ENCODE assay signal across 16 cellular contexts in genomic region chr19:670609-671075, GRCh38. TPM values are rescaled to one million over a fixed set of nuclear protein-coding genes. Genes with fewer than 3 reads are reported as not detected.
DNase-seq lines count a peak whose midpoint lies in the region; ATAC-seq and TF ChIP-seq lines count a peak whose summit lies in the region.
"Had no signal": no experiment of that assay in that cellular context is flagged by ENCODE, and none has a peak within 500 bp of the region (broad histone marks: within the 10 kb centered on the region; RNA-seq: fewer than 3 reads in every experiment).

No MANE protein-coding gene starts in this region.

- intact Hi-C loops in colonic mucosa (cut with DNase I): no loop called here

- peaks cover 7% of the 10 kb centered on the region for H3K27me3 ChIP-seq in colonic mucosa

- H3K36me3 ChIP-seq in colonic mucosa: no peaks in the 10 kb centered on the region
- H3K36me3 ChIP-seq: left ventricle myocardium inferior had no signal

- CTCF ChIA-PET in activated naive CD4-positive, alpha-beta T cell treated with anti-CD3 and anti-CD28 coated beads, Interleukin-2, amount 10 ng/mL, durations not matched to agents 7 days and 5 days (lab: Charles Lee): interaction anchor here (1.0 kb wide), 1 partner anchor 63 kb away, joined by 3 read pairs; no protein-coding TSS in a partner anchor

- H3K4me3 ChIP-seq in epithelial cell of esophagus (ENCODE audit: low read length): no peak overlapping the region
- no peak overlapping the region for H3K4me3 ChIP-seq in colonic mucosa
- H3K4me3 ChIP-seq: left ventricle myocardium inferior had no signal

- peak; percentile 37 for DNase-seq in activated naive CD4-positive, alpha-beta T cell treated with anti-CD3 and anti-CD28 coated beads, Interleukin-2, amount 10 ng/mL, durations not matched to agents 7 days and 5 days
- no peak for DNase-seq in activated naive CD4-positive, alpha-beta T cell treated with Interleukin-2 at 50 U/mL for 16 hours
- DNase-seq in RPMI8226 (peak; percentile 45), epithelial cell of esophagus (ENCODE audit: low read depth) (no peak), HuH-7 (ENCODE audit: low spot score) (no peak), colonic mucosa (no peak), A172 (ENCODE audit: low spot score) (no peak)
- no peak for DNase-seq in stimulated activated naive B cell treated with anti-CD40 and anti-IgM and Interleukin-4, amounts not matched to agents 10 μg/mL and 1 μg/mL and 100 μg/mL, for 72 hours
- DNase-seq: activated CD8-positive, alpha-beta memory T cell treated with anti-CD3 and anti-CD28 coated beads, Interleukin-2, amount 10 ng/mL, durations not matched to agents 7 days and 5 days; COR-L47; left ventricle myocardium inferior; NCI-H1092; NCI-H2227 treated with DMSO at 0.1 percent for 48 hours; stimulated activated CD4-positive, alpha-beta T cell treated with anti-CD3 and anti-CD28 coated beads, Interleukin-2, amount 100 ng/mL, for 24 hours had no signal

- no peak overlapping the region for H3K9ac ChIP-seq in colonic mucosa (ENCODE audit: low read depth in 2 of 2, low read length in 2 of 2)

- no peak overlapping the region for H3K27ac Mint-ChIP-seq in activated naive CD4-positive, alpha-beta T cell treated with anti-CD3 and anti-CD28 coated beads, Interleukin-2, amount 10 ng/mL, durations not matched to agents 7 days and 5 days
- H3K27ac Mint-ChIP-seq in stimulated activated naive B cell treated with anti-CD40 and anti-IgM and Interleukin-4, amounts not matched to agents 10 μg/mL and 1 μg/mL and 100 μg/mL, for 72 hours: no peak overlapping the region
- H3K27ac Mint-ChIP-seq: activated CD8-positive, alpha-beta memory T cell treated with anti-CD3 and anti-CD28 coated beads, Interleukin-2, amount 10 ng/mL, durations not matched to agents 7 days and 5 days had no signal

- H3K4me1 ChIP-seq in colonic mucosa: no peaks in the 10 kb centered on the region

- no peak overlapping the region for H3K4me3 Mint-ChIP-seq in activated naive CD4-positive, alpha-beta T cell treated with anti-CD3 and anti-CD28 coated beads, Interleukin-2, amount 10 ng/mL, durations not matched to agents 7 days and 5 days
- H3K4me3 Mint-ChIP-seq in stimulated activated naive B cell treated with anti-CD40 and anti-IgM and Interleukin-4, amounts not matched to agents 10 μg/mL and 1 μg/mL and 100 μg/mL, for 72 hours: no peak overlapping the region
- H3K4me3 Mint-ChIP-seq: activated CD8-positive, alpha-beta memory T cell treated with anti-CD3 and anti-CD28 coated beads, Interleukin-2, amount 10 ng/mL, durations not matched to agents 7 days and 5 days had no signal

- H3K27me3 Mint-ChIP-seq in activated naive CD4-positive, alpha-beta T cell treated with anti-CD3 and anti-CD28 coated beads, Interleukin-2, amount 10 ng/mL, durations not matched to agents 7 days and 5 days: peaks cover 83% of the 10 kb centered on the region
- H3K27me3 Mint-ChIP-seq in stimulated activated naive B cell treated with anti-CD40 and anti-IgM and Interleukin-4, amounts not matched to agents 10 μg/mL and 1 μg/mL and 100 μg/mL, for 72 hours: peaks cover 20 to 35% of the 10 kb centered on the region in 2 donors

- TF ChIP-seq CTCF in epithelial cell of esophagus (IDR thresholded peaks at IDR 0.05; ENCODE audit: insufficient read depth, low read depth, low read length, missing control alignments) (peak; percentile 13), colonic mucosa (IDR thresholded peaks at IDR 0.05) (no peak)

- peak; percentile 52 to 72 for ATAC-seq in stimulated activated naive B cell treated with anti-CD40 and anti-IgM and Interleukin-4, amounts not matched to agents 10 μg/mL and 1 μg/mL and 100 μg/mL, for 72 hours (replicated peaks)
- ATAC-seq: activated CD8-positive, alpha-beta memory T cell treated with anti-CD3 and anti-CD28 coated beads, Interleukin-2, amount 10 ng/mL, durations not matched to agents 7 days and 5 days had no signal

- no peaks in the 10 kb centered on the region for H3K9me3 Mint-ChIP-seq in activated naive CD4-positive, alpha-beta T cell treated with anti-CD3 and anti-CD28 coated beads, Interleukin-2, amount 10 ng/mL, durations not matched to agents 7 days and 5 days
- H3K9me3 Mint-ChIP-seq in stimulated activated naive B cell treated with anti-CD40 and anti-IgM and Interleukin-4, amounts not matched to agents 10 μg/mL and 1 μg/mL and 100 μg/mL, for 72 hours: no peaks in the 10 kb centered on the region

- no peak overlapping the region for H3K27ac ChIP-seq in colonic mucosa
- H3K27ac ChIP-seq: left ventricle myocardium inferior had no signal

- peaks cover 6% of the 10 kb centered on the region for H3K4me1 Mint-ChIP-seq in activated naive CD4-positive, alpha-beta T cell treated with anti-CD3 and anti-CD28 coated beads, Interleukin-2, amount 10 ng/mL, durations not matched to agents 7 days and 5 days
- H3K4me1 Mint-ChIP-seq in stimulated activated naive B cell treated with anti-CD40 and anti-IgM and Interleukin-4, amounts not matched to agents 10 μg/mL and 1 μg/mL and 100 μg/mL, for 72 hours: peaks cover 6 to 8% of the 10 kb centered on the region in 2 donors
- H3K4me1 Mint-ChIP-seq: activated CD8-positive, alpha-beta memory T cell treated with anti-CD3 and anti-CD28 coated beads, Interleukin-2, amount 10 ng/mL, durations not matched to agents 7 days and 5 days had no signal

- no peaks in the 10 kb centered on the region for H3K9me3 ChIP-seq in colonic mucosa

- H3K36me3 Mint-ChIP-seq in activated naive CD4-positive, alpha-beta T cell treated with anti-CD3 and anti-CD28 coated beads, Interleukin-2, amount 10 ng/mL, durations not matched to agents 7 days and 5 days: no peaks in the 10 kb centered on the region
- peaks cover 0 to 3% of the 10 kb centered on the region in 2 donors for H3K36me3 Mint-ChIP-seq in stimulated activated naive B cell treated with anti-CD40 and anti-IgM and Interleukin-4, amounts not matched to agents 10 μg/mL and 1 μg/mL and 100 μg/mL, for 72 hours
- H3K36me3 Mint-ChIP-seq: activated CD8-positive, alpha-beta memory T cell treated with anti-CD3 and anti-CD28 coated beads, Interleukin-2, amount 10 ng/mL, durations not matched to agents 7 days and 5 days had no signal

RNA-seq across cellular contexts. Expression of gene FSTL3, which starts 5.5 kb away (rescaled TPM):
- total RNA-seq in colonic mucosa: 10 to 100 TPM in 1 of 2 donors, 1 to 10 TPM in 1; 4.5 to 10.1 TPM
- 267 and 269 TPM in 2 replicates for total RNA-seq in A172 (2014; rRNA removed; shearing (Covaris generic))

RNA-seq across cellular contexts. Expression of gene RNF126, which starts 7.6 kb away (rescaled TPM):
- total RNA-seq in colonic mucosa: 10 to 100 TPM; 54.6 to 74.7 TPM
- total RNA-seq in A172 (2014; rRNA removed; shearing (Covaris generic)): 40.9 and 62.4 TPM in 2 replicates

RNA-seq across cellular contexts. Expression of gene PRSS57, which starts 24.6 kb away (rescaled TPM):
- not detected for total RNA-seq in colonic mucosa
- not detected in 2 replicates for total RNA-seq in A172 (2014; rRNA removed; shearing (Covaris generic))
- total RNA-seq: left ventricle myocardium inferior, OCI-LY7, renal cortical epithelial cell had no signal

RNA-seq across cellular contexts. Expression of gene FGF22, which starts 31.0 kb away (rescaled TPM):
- not detected for total RNA-seq in colonic mucosa
- total RNA-seq in A172 (2014; rRNA removed; shearing (Covaris generic)): 0.17 TPM in 1 of 2 replicates, not detected in the other
- total RNA-seq: activated CD8-positive, alpha-beta memory T cell treated with anti-CD3 and anti-CD28 coated beads, Interleukin-2, amount 10 ng/mL, durations not matched to agents 7 days and 5 days; left ventricle myocardium inferior had no signal

RNA-seq across cellular contexts. Expression of gene POLRMT, which starts 37.3 kb away (rescaled TPM):
- total RNA-seq in colonic mucosa: 10 to 100 TPM; 50.2 to 77.3 TPM
- total RNA-seq in A172 (2014; rRNA removed; shearing (Covaris generic)): 42.7 and 58.4 TPM in 2 replicates

Comparison
In these comparisons a context has a peak if more than half of its experiments do, and no peak if none do; other contexts are left out.
1. DNase-seq: peak in activated naive CD4-positive, alpha-beta T cell treated with anti-CD3 and anti-CD28 coated beads, Interleukin-2, amount 10 ng/mL, durations not matched to agents 7 days and 5 days (single experiment) and RPMI8226 (single experiment); none in activated naive CD4-positive, alpha-beta T cell treated with Interleukin-2 at 50 U/mL for 16 hours (single experiment), epithelial cell of esophagus (single experiment), stimulated activated naive B cell treated with anti-CD40 and anti-IgM and Interleukin-4, amounts not matched to agents 10 μg/mL and 1 μg/mL and 100 μg/mL, for 72 hours (single experiment), HuH-7 (single experiment), colonic mucosa (single experiment) and A172 (single experiment).
2. RNA of gene FSTL3, which starts 5.5 kb away (total RNA-seq): 267 to 269 TPM in A172; 4.5 to 10.1 TPM in colonic mucosa; every median in the first group is over 10 times any median in the second.